ENCODE assay signal across 9 cellular contexts in the genomic region with DNA sequence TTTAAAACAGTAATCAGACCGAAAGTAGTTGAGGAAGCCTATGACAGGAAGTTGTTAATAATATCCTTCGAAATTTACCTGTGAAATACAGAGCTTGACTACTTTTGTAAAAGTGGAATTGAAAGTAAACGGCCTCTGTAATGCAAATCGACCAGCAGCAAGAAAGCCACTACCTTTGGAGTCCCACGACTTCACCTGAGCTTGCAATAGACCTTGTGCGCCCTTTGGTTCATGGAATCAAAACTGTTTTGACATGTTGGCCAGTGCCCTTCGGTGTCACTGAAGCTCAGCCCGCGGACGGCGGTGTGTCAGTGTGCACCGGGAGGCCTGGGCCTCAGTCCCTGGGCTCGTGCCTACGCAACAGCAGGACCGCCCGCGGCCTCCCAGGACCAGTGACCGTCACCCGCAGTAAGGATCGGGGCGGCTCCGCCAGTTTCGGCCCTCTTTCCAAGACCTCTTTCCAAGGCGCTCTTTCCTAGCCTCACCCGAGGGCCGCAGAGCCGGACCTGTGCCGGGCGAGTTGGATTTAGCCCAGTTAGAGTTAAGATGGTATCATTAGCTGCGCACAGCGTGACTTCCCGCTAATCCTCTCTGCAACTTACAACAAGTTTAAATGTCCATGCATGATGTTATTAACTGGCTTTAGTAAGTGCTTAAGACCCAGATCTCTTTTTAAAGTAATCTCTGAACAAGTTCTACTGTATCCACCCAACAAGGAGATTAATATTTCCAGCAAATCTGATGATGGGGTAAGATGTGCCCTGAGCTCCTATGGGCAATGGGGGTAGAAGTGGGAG.
DNase-seq lines count a peak whose midpoint lies in the region; ATAC-seq, FAIRE-seq and TF ChIP-seq lines count a peak whose summit lies in the region.
"Had no signal": no experiment of that assay in that cellular context is flagged by ENCODE, and none has a peak within 500 bp of the region (broad histone marks: within the 10 kb centered on the region; RNA-seq: fewer than 3 reads in every experiment).

No MANE protein-coding gene starts in this region.

- no peaks in the 10 kb centered on the region for H4K20me1 ChIP-seq in endothelial cell of umbilical vein (replicated peaks; ENCODE audit: control insufficient read depth, extremely low read depth, insufficient read depth, low read length)

- H3K4me2 ChIP-seq in endothelial cell of umbilical vein (ENCODE audit: insufficient read depth, low read length), result no peak overlapping the region

- ATAC-seq in GM19395 (IDR thresholded peaks at IDR 0.05; ENCODE audit: unreplicated experiment) (peak; percentile 55), HG03457 (IDR thresholded peaks at IDR 0.05; ENCODE audit: unreplicated experiment) (peak; percentile 41)

- no peak for FAIRE-seq in endothelial cell of umbilical vein (lab: Jason Lieb, UNC)
- FAIRE-seq: G401.6 had no signal

- no peaks in the 10 kb centered on the region for H3K9me3 Mint-ChIP-seq in MCF 10A (ENCODE audit: unreplicated experiment)

- no peaks in the 10 kb centered on the region for H3K9me1 ChIP-seq in endothelial cell of umbilical vein (replicated peaks; ENCODE audit: control insufficient read depth, extremely low read depth, insufficient read depth, low read length)

- H3K36me3 Mint-ChIP-seq in MCF 10A (ENCODE audit: insufficient read depth, unreplicated experiment), result no peaks in the 10 kb centered on the region

- H3K27ac Mint-ChIP-seq in MCF 10A (ENCODE audit: low read depth, unreplicated experiment), result no peak overlapping the region

- intact Hi-C loops in endothelial cell of umbilical vein (cut with micrococcal nuclease) (no loop called here), spleen (cut with DNase I; ENCODE audit: low total_unique reads) (no loop called here), MCF 10A (cut with micrococcal nuclease) (no loop called here)

- H3K27ac ChIP-seq in endothelial cell of umbilical vein (ENCODE audit: insufficient read depth, low read depth, low read length), result no peak overlapping the region
- H3K27ac ChIP-seq in temporal lobe (ENCODE audit: low read depth, low read length), result peak overlapping the region; percentile 92
- no peak overlapping the region for H3K27ac ChIP-seq in spleen

- H3K36me3 ChIP-seq in endothelial cell of umbilical vein (ENCODE audit: control insufficient read depth in 2 of 2, extremely low read depth in 1 of 2, insufficient read depth in 2 of 2, low read length in 2 of 2), result no peaks in the 10 kb centered on the region
- H3K36me3 ChIP-seq in spleen, result no peaks in the 10 kb centered on the region

- H3K4me1 ChIP-seq in endothelial cell of umbilical vein (ENCODE audit: control insufficient read depth, extremely low read depth, insufficient read depth, low read length) (peaks cover 5% of the 10 kb centered on the region), spleen (peaks cover 0 to 24% (median 19%) of the 10 kb centered on the region in 6 donors)

- no peak overlapping the region for H2AFZ ChIP-seq in endothelial cell of umbilical vein (ENCODE audit: low read depth, low read length)

- dilution Hi-C loops in endothelial cell of umbilical vein (cut with MboI; ENCODE audit: extremely low pct_ligation_motif_present, low sequenced_read_pairs), result no loop called here

- peak in 10 of 14 donors; percentile 35 to 90 (median 74) for DNase-seq in C1 segment of cervical spinal cord (lab: John Stamatoyannopoulos, UW)
- DNase-seq in endothelial cell of umbilical vein (ENCODE audit: low read depth, low spot score), result no peak
- no peak for DNase-seq in spleen
- DNase-seq in MCF 10A (ENCODE audit: unreplicated experiment), result no peak
- DNase-seq in MV-4-11 (lab: John Stamatoyannopoulos, UW), result no peak

- H3K9me3 ChIP-seq in endothelial cell of umbilical vein (replicated peaks; ENCODE audit: control insufficient read depth, insufficient read depth, low read length), result no peaks in the 10 kb centered on the region
- H3K9me3 ChIP-seq in spleen, result peaks cover 0 to 20% (median 0%) of the 10 kb centered on the region in 8 donors

- CTCF ChIA-PET in endothelial cell of umbilical vein (lab: Charles Lee), result interaction anchor here (0.7 to 4.0 kb wide), 4 partner anchors 20 to 878 kb away, joined by 3 to 27 read pairs (median 8); no protein-coding TSS in a partner anchor
- CTCF ChIA-PET in MCF 10A (lab: Yijun Ruan, JAX), result interaction anchor here (0.7 to 1.3 kb wide), 4 partner anchors 21 to 879 kb away, joined by 3 to 7 read pairs (median 4); no protein-coding TSS in a partner anchor

- no TSS peak for BruUV-seq in endothelial cell of umbilical vein (replicated peaks; lab: Mats Ljungman, UMichigan)
- no TSS peak for BruUV-seq in MCF 10A (replicated peaks; lab: Mats Ljungman, UMichigan)

- POLR2A ChIA-PET in endothelial cell of umbilical vein (lab: Charles Lee) (no interaction called here), MCF 10A (lab: Yijun Ruan, JAX) (no interaction called here)

- H3K79me2 ChIP-seq in endothelial cell of umbilical vein (ENCODE audit: control insufficient read depth, insufficient read depth, low read length), result no peaks in the 10 kb centered on the region

- peaks cover 50 to 89% of the 10 kb centered on the region in 2 experiments for H3K27me3 ChIP-seq in endothelial cell of umbilical vein (ENCODE audit: control insufficient read depth in 2 of 2, insufficient read depth in 2 of 2, low read length in 2 of 2)
- H3K27me3 ChIP-seq in spleen (replicated peaks in 1 of 7), result peaks cover 7 to 100% (median 78%) of the 10 kb centered on the region in 7 donors

- peaks cover 54% of the 10 kb centered on the region for H3K27me3 Mint-ChIP-seq in MCF 10A (ENCODE audit: insufficient read depth, unreplicated experiment)

- no peak for TF ChIP-seq CTCF in endothelial cell of umbilical vein (IDR thresholded peaks at IDR 0.05; ENCODE audit: extremely low read depth in 1 of 2, insufficient read depth in 1 of 2, low read depth in 1 of 2, low read length in 2 of 2)
- TF ChIP-seq CTCF in spleen (IDR thresholded peaks at IDR 0.05 in 8 of 11, conservative IDR thresholded peaks at IDR 0.05 in 3 of 11), result no peak
- TF ChIP-seq CTCF in MCF 10A (IDR thresholded peaks at IDR 0.05; ENCODE audit: unreplicated experiment), result no peak

- no peak overlapping the region for H3K9ac ChIP-seq in endothelial cell of umbilical vein (replicated peaks; ENCODE audit: extremely low read depth, insufficient read depth, low read length)

- H3K4me3 ChIP-seq in endothelial cell of umbilical vein (replicated peaks in 1 of 3; ENCODE audit: insufficient read depth in 1 of 3, low read depth in 1 of 3, low read length in 3 of 3) (no peak overlapping the region), spleen (peak overlapping the region in 1 of 8 donors; percentile 68)

- H3K4me3 Mint-ChIP-seq in MCF 10A (ENCODE audit: unreplicated experiment), result no peak overlapping the region

- no peak for TF ChIP-seq POLR2A in endothelial cell of umbilical vein (IDR thresholded peaks at IDR 0.05; ENCODE audit: low read depth, low read length)
- TF ChIP-seq POLR2A in spleen (IDR thresholded peaks at IDR 0.05), result no peak

- 7 to 14% (median 13%) methylated on average over 30 to 32 of the region's 32 CpGs for WGBS in spleen, 5 donors

- H3K4me1 Mint-ChIP-seq in MCF 10A (ENCODE audit: insufficient read depth, unreplicated experiment), result no peaks in the 10 kb centered on the region

TF ChIP-seq in endothelial cell of umbilical vein, 7 proteins besides CTCF, POLR2A, EP300 and RAD21:
- TF ChIP-seq EZH2 (IDR thresholded peaks at IDR 0.05; ENCODE audit: borderline replicate concordance, low read depth, low read length, severe bottlenecking) (peak; percentile 93), JUN (IDR thresholded peaks at IDR 0.05; ENCODE audit: borderline replicate concordance, insufficient read depth, insufficient read length, low read depth) (no peak)

Comparison
In these comparisons a context has a peak if more than half of its experiments do, and no peak if none do; other contexts are left out.
1. DNase-seq: peak in C1 segment of cervical spinal cord (10 of 14); none in endothelial cell of umbilical vein (single experiment), spleen (single experiment), MCF 10A (single experiment) and MV-4-11 (single experiment).